In the genomic region with DNA sequence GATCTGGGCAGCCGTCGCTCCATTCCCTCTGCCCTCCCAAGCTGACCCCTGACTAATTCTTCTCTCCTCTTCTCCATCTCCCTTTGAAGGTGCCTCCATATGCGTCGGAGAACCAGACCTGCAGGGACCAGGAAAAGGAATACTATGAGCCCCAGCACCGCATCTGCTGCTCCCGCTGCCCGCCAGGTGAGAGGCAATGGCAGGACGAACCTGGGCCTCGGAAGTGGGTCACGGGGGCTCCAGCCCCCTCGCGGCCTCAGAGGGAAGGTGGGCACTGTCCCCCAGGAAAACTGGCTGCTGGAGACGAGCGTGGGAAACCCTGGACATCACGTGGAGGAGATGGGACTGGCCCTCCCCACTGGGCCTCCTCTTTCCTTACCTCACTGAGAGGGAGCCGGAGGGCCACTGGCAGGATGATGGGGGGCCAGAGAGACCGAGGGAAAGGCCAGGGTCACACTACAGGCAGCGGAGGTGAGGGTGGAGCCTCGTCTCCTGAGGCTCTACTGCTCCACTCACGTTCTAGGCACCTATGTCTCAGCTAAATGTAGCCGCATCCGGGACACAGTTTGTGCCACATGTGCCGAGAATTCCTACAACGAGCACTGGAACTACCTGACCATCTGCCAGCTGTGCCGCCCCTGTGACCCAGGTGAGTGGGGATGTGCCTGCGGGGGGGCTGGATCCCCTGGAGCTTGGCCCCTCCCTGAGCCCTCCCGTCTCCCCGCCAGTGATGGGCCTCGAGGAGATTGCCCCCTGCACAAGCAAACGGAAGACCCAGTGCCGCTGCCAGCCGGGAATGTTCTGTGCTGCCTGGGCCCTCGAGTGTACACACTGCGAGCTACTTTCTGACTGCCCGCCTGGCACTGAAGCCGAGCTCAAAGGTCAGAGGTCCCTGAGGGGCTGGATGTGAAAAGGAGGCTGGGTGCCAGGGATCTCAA, we compare ENCODE assay signal across 8 cellular contexts. TPM values are rescaled to one million over a fixed set of nuclear protein-coding genes. Genes with fewer than 3 reads are reported as not detected.
DNase-seq lines count a peak whose midpoint lies in the region; ATAC-seq, FAIRE-seq and TF ChIP-seq lines count a peak whose summit lies in the region.

No MANE protein-coding gene starts in this region.

- no peak overlapping the region for H3K23ac ChIP-seq in mesendoderm (ENCODE audit: low read length)

- H4K5ac ChIP-seq in mesendoderm (ENCODE audit: low read length), result no peak overlapping the region

- no peak for TF ChIP-seq CTCF in type B pancreatic cell (conservative IDR thresholded peaks at IDR 0.05)

- no peak overlapping the region for H2BK15ac ChIP-seq in mesendoderm (replicated peaks; ENCODE audit: low read depth)

- H3K36me3 ChIP-seq in mesendoderm (ENCODE audit: control insufficient read depth, insufficient read depth, low read length), result peaks cover 2% of the 10 kb centered on the region

- H3K4me3 ChIP-seq in mesendoderm (ENCODE audit: low read length), result no peak overlapping the region

- peaks cover 92% of the 10 kb centered on the region for H3K4me1 Mint-ChIP-seq in dendritic cell treated with granulocyte-macrophage colony-stimulating factor and Interleukin-4, amounts not matched to agents 40 ng/mL and 50 ng/mL, for 4 days (ENCODE audit: low read depth)
- peaks cover 4% of the 10 kb centered on the region for H3K4me1 Mint-ChIP-seq in type B pancreatic cell (ENCODE audit: unreplicated experiment)

- H3K27me3 ChIP-seq in mesendoderm (ENCODE audit: insufficient read depth, low read length, poor library complexity), result no peaks in the 10 kb centered on the region

- FAIRE-seq in HTR-8/SVneo (lab: Jason Lieb, UNC), result peak; percentile 54

- H3K4me1 ChIP-seq in mesendoderm (ENCODE audit: control insufficient read depth, low read depth, low read length), result peaks cover 2% of the 10 kb centered on the region

- H3K79me1 ChIP-seq in mesendoderm (ENCODE audit: low read length), result no peaks in the 10 kb centered on the region

- no peak for ATAC-seq in HG03460 (IDR thresholded peaks at IDR 0.05; ENCODE audit: unreplicated experiment)

- H4K8ac ChIP-seq in mesendoderm (ENCODE audit: low read depth, low read length), result no peak overlapping the region

- H3K27me3 Mint-ChIP-seq in dendritic cell treated with granulocyte-macrophage colony-stimulating factor and Interleukin-4, amounts not matched to agents 40 ng/mL and 50 ng/mL, for 4 days, result no peaks in the 10 kb centered on the region
- H3K27me3 Mint-ChIP-seq in type B pancreatic cell, result no peaks in the 10 kb centered on the region

- no peak for DNase-seq in HTR-8/SVneo (ENCODE audit: insufficient read length, low spot score)
- DNase-seq in mesendoderm, result no peak
- no peak for DNase-seq in type B pancreatic cell (ENCODE audit: extremely low spot score, unreplicated experiment)
- DNase-seq in NCI-H2029 (lab: John Stamatoyannopoulos, UW), result no peak
- no peak for DNase-seq in activated T-cell treated with anti-CD3 and anti-CD28 coated beads for 4 hours
- DNase-seq in cerebellar cortex (ENCODE audit: low spot score), result no peak

- peaks cover 56% of the 10 kb centered on the region for H3K36me3 Mint-ChIP-seq in dendritic cell treated with granulocyte-macrophage colony-stimulating factor and Interleukin-4, amounts not matched to agents 40 ng/mL and 50 ng/mL, for 4 days (ENCODE audit: low read depth)
- H3K36me3 Mint-ChIP-seq in type B pancreatic cell, result peaks cover 6% of the 10 kb centered on the region

- peak overlapping the region; percentile 91 for H3K56ac ChIP-seq in mesendoderm (ENCODE audit: low read length)

- no CpG with 5 or more reads among the region's 36 CpGs for WGBS in mesendoderm (ENCODE audit: extremely low coverage, insufficient coverage, low lambda C conversion rate)

- no peak overlapping the region for H2BK5ac ChIP-seq in mesendoderm (ENCODE audit: low read length)

- H2BK120ac ChIP-seq in mesendoderm (ENCODE audit: low read depth, low read length), result peak overlapping the region; percentile 31

- H3K4ac ChIP-seq in mesendoderm (ENCODE audit: low read depth, low read length), result peak overlapping the region; percentile 76

- no peak overlapping the region for H3K27ac ChIP-seq in mesendoderm (ENCODE audit: low read depth, low read length)

- peak overlapping the region; percentile 93 for H3K4me3 Mint-ChIP-seq in dendritic cell treated with granulocyte-macrophage colony-stimulating factor and Interleukin-4, amounts not matched to agents 40 ng/mL and 50 ng/mL, for 4 days
- peak overlapping the region; percentile 61 for H3K4me3 Mint-ChIP-seq in type B pancreatic cell

- H3K9me3 Mint-ChIP-seq in dendritic cell treated with granulocyte-macrophage colony-stimulating factor and Interleukin-4, amounts not matched to agents 40 ng/mL and 50 ng/mL, for 4 days, result no peaks in the 10 kb centered on the region
- H3K9me3 Mint-ChIP-seq in type B pancreatic cell, result no peaks in the 10 kb centered on the region

- no peaks in the 10 kb centered on the region for H3K79me2 ChIP-seq in mesendoderm (ENCODE audit: control insufficient read depth, insufficient read depth, low read length)

- H2AK5ac ChIP-seq in mesendoderm (ENCODE audit: low read length), result peak overlapping the region; percentile 3

- H3K18ac ChIP-seq in mesendoderm (ENCODE audit: low read length), result peak overlapping the region; percentile 69

- intact Hi-C loops in dendritic cell treated with granulocyte-macrophage colony-stimulating factor and Interleukin-4, amounts not matched to agents 40 ng/mL and 50 ng/mL, for 4 days (cut with micrococcal nuclease), result no loop called here

- H3K4me2 ChIP-seq in mesendoderm (ENCODE audit: low read length), result no peak overlapping the region

- peak overlapping the region; percentile 76 for H3K9ac ChIP-seq in mesendoderm (ENCODE audit: low read length)

- H3K27ac Mint-ChIP-seq in dendritic cell treated with granulocyte-macrophage colony-stimulating factor and Interleukin-4, amounts not matched to agents 40 ng/mL and 50 ng/mL, for 4 days, result peak overlapping the region; percentile 97
- peak overlapping the region; percentile 75 for H3K27ac Mint-ChIP-seq in type B pancreatic cell

RNA-seq across cellular contexts. Expression of a gene that starts 0.8 kb away (rescaled TPM):
- polyA plus RNA-seq in mesendoderm (2013, experiment 1 of 2), result 16.5 TPM
- polyA plus RNA-seq in mesendoderm (2013, experiment 2 of 2), result 15.5 TPM
- 18.5 and 98.5 TPM in 2 replicates for total RNA-seq in type B pancreatic cell (ENCODE audit: low replicate concordance)

RNA-seq across cellular contexts. Expression of a gene that starts 9.4 kb away (rescaled TPM):
- polyA plus RNA-seq in mesendoderm (2013, experiment 1 of 2), result 71.7 TPM
- 73.4 TPM for polyA plus RNA-seq in mesendoderm (2013, experiment 2 of 2)
- 29.2 and 72.7 TPM in 2 replicates for total RNA-seq in type B pancreatic cell (ENCODE audit: low replicate concordance)

RNA-seq across cellular contexts. Expression of a gene that starts 42.9 kb away (rescaled TPM):
- 87.0 TPM for polyA plus RNA-seq in mesendoderm (2013, experiment 1 of 2)
- polyA plus RNA-seq in mesendoderm (2013, experiment 2 of 2), result 84.9 TPM
- total RNA-seq in type B pancreatic cell (ENCODE audit: low replicate concordance), result 79.1 and 222 TPM in 2 replicates

RNA-seq across cellular contexts. Expression of a gene that starts 60.0 kb away (rescaled TPM):
- 0.25 TPM for polyA plus RNA-seq in mesendoderm (2013, experiment 1 of 2)
- polyA plus RNA-seq in mesendoderm (2013, experiment 2 of 2), result 0.22 TPM
- total RNA-seq in type B pancreatic cell (ENCODE audit: low replicate concordance), result not detected in 2 replicates
